In the genomic region with DNA sequence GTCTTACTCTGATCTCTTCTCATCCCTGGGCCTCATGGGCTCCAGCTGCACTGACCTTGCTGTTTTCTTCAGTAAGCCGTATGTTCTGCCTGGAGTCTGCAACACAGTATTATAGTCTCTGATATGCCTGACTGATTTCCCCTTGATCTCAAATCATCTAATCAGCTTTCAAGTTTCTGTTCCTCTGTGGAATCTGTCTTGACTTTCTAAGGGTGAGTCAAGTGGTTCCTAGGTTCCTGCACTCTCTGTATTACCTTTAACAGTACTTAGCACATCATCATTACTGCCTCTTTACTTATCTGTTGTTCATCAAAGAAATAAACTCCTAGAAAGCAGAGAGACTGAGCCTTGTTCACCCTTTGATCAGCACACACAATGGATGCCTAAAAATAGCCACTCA, we compare ENCODE assay signal across 15 cellular contexts.
DNase-seq lines count a peak whose midpoint lies in the region; ATAC-seq, FAIRE-seq and TF ChIP-seq lines count a peak whose summit lies in the region.
"Had no signal": no experiment of that assay in that cellular context is flagged by ENCODE, and none has a peak within 500 bp of the region (broad histone marks: within the 10 kb centered on the region; RNA-seq: fewer than 3 reads in every experiment).

No MANE protein-coding gene starts in this region.

- DNase-seq in GM12864 (ENCODE audit: low read depth) (peak; percentile 10), epidermal melanocyte (ENCODE audit: insufficient read length, low spot score) (no peak), left colon (no peak), frontal cortex (ENCODE audit: low spot score in 2 of 2) (no peak), CD1c-positive myeloid dendritic cell (ENCODE audit: extremely low spot score) (no peak)
- DNase-seq: activated CD4-positive, alpha-beta T cell treated with anti-CD3 and anti-CD28 coated beads for 48 hours; GF-D8; heart right ventricle; midbrain; NCI-H2029; right lobe of liver had no signal

- no peak overlapping the region for H3K4me3 ChIP-seq in GM12864 (ENCODE audit: low read depth, low read length)
- H3K4me3 ChIP-seq: heart right ventricle, right lobe of liver had no signal

- FAIRE-seq in frontal cortex (lab: Jason Lieb, UNC), result no peak
- FAIRE-seq: urothelium cell line had no signal

- intact Hi-C loops in left colon (cut with DNase I, micrococcal nuclease), result no loop called here

- TF ChIP-seq CTCF in GM12864 (IDR thresholded peaks at IDR 0.05; ENCODE audit: low read depth, low read length, missing control alignments), result no peak

- peak; percentile 95 for ATAC-seq in GM19328 (IDR thresholded peaks at IDR 0.05; ENCODE audit: unreplicated experiment)
- peak; percentile 98 for ATAC-seq in HG02759 (IDR thresholded peaks at IDR 0.05; ENCODE audit: unreplicated experiment)
- peak; percentile 98 for ATAC-seq in HG03460 (IDR thresholded peaks at IDR 0.05; ENCODE audit: unreplicated experiment)
- ATAC-seq in left colon, result no peak
- ATAC-seq: heart right ventricle, right lobe of liver had no signal
